Comparison of ENCODE assay signal across 37 cellular contexts in the genomic region with DNA sequence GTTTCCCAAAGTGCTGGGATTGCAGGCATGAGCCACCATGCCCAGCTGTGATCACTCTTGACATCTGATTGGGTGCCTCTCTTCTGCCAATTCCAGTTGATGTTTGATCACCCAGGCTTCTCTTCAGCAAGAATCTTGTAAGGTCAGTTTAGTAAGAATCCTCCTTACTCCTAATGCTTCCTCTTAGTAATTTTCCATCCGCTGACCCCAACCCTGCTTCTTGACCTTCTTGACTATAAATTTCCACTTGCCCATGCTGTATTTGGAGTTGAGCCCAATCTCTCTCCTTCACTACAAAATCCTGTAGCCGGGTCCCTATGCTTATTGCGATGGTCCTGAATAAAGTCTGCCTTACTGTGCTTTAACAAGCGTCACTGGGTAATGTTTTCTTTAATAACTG.
"Had no signal": no experiment of that assay in that cellular context is flagged by ENCODE, and none has a peak within 500 bp of the region (broad histone marks: within the 10 kb centered on the region; RNA-seq: fewer than 3 reads in every experiment).

No MANE protein-coding gene starts in this region.

- H3K9me3 ChIP-seq: body of pancreas, gastroesophageal sphincter, heart left ventricle, left lung, mucosa of descending colon, ovary, stomach, thyroid gland, upper lobe of left lung, vagina had no signal

- H3K4me3 Mint-ChIP-seq: activated CD4-positive, alpha-beta memory T cell treated with anti-CD3 and anti-CD28 coated beads for 36 hours; activated CD4-positive, alpha-beta T cell treated with anti-CD3 and anti-CD28 coated beads, Interleukin-2, amount 10 ng/mL, durations not matched to agents 24 days and 14 days; activated T-cell treated with anti-CD3 and anti-CD28 coated beads, Interleukin-2, amount 50 U/mL, for 24 hours; natural killer cell treated with Interleukin-12 subunit alpha and Interleukin-12 subunit beta and Interleukin-15 and Interleukin-18, amount 100 ng/mL, for 72 hours; T-helper 1 cell treated with Interleukin-12 subunit alpha and Interleukin-12 subunit beta and Interleukin-4 antibody, amounts not matched to agents 30 μg/mL and 1 μg/mL, for 36 hours had no signal

- H3K27me3 Mint-ChIP-seq: activated CD4-positive, alpha-beta memory T cell treated with anti-CD3 and anti-CD28 coated beads for 36 hours; natural killer cell treated with Interleukin-12 subunit alpha and Interleukin-12 subunit beta and Interleukin-15 and Interleukin-18, amount 100 ng/mL, for 72 hours; progenitor cell of endocrine pancreas had no signal

- H3K27ac ChIP-seq: body of pancreas, gastroesophageal sphincter, left lung, ovary, skin epidermis, stomach, thyroid gland, upper lobe of left lung, vagina, WERI-Rb-1 had no signal

- H3K4me1 ChIP-seq: body of pancreas, gastroesophageal sphincter, heart left ventricle, left lung, stomach, thyroid gland, upper lobe of left lung, vagina had no signal

- H3K4me3 ChIP-seq: body of pancreas, gastroesophageal sphincter, heart left ventricle, left lung, lung, mucosa of descending colon, ovary, skin epidermis, stomach, thyroid gland, upper lobe of left lung, vagina had no signal

- H3K36me3 Mint-ChIP-seq: activated CD4-positive, alpha-beta memory T cell treated with anti-CD3 and anti-CD28 coated beads for 36 hours; natural killer cell treated with Interleukin-12 subunit alpha and Interleukin-12 subunit beta and Interleukin-15 and Interleukin-18, amount 100 ng/mL, for 72 hours had no signal

- H3K9me3 Mint-ChIP-seq: activated CD4-positive, alpha-beta memory T cell treated with anti-CD3 and anti-CD28 coated beads for 36 hours; activated T-cell treated with anti-CD3 and anti-CD28 coated beads, Interleukin-2, amount 50 U/mL, for 24 hours; natural killer cell treated with Interleukin-12 subunit alpha and Interleukin-12 subunit beta and Interleukin-15 and Interleukin-18, amount 100 ng/mL, for 72 hours had no signal

- DNase-seq: activated CD4-positive, alpha-beta memory T cell treated with anti-CD3 and anti-CD28 coated beads for 36 hours; activated CD4-positive, alpha-beta T cell treated with anti-CD3 and anti-CD28 coated beads, Interleukin-2, amount 10 ng/mL, durations not matched to agents 24 days and 14 days; activated CD4-positive, CD25-positive, alpha-beta regulatory T cell treated with anti-CD3 and anti-CD28 coated beads, Interleukin-2, amount 50 U/mL, for 72 hours; activated CD8-positive, alpha-beta memory T cell treated with anti-CD3 and anti-CD28 coated beads, Interleukin-2, amount 50 U/mL, for 4 hours; activated gamma-delta T cell treated with Interleukin-2 at 50 U/mL for 16 hours; activated naive CD4-positive, alpha-beta T cell treated with anti-CD3 and anti-CD28 coated beads, Interleukin-2, amount 50 U/mL, for 16 hours; activated T-cell treated with anti-CD3 and anti-CD28 coated beads, Interleukin-2, amount 50 U/mL, for 24 hours; aorta; body of pancreas; dermis blood vessel endothelial cell; effector CD4-positive, alpha-beta T cell; erythroblast; hypothalamus; kidney glomerular epithelial cell; left lung; mucosa of descending colon; ovary; retina; stimulated activated CD4-positive, alpha-beta T cell treated with anti-CD3 and anti-CD28 coated beads, Interleukin-12 subunit alpha, Interleukin-12 subunit beta, amount 100 ng/mL, for 4 hours; stimulated activated CD4-positive, alpha-beta T cell treated with anti-CD3 and anti-CD28 coated beads, Interleukin-4, amount 100 ng/mL, for 1 hour; stomach; T-helper 9 cell; thyroid gland; upper lobe of left lung; WERI-Rb-1 had no signal

- H3K27me3 ChIP-seq: body of pancreas, gastroesophageal sphincter, heart left ventricle, left lung, ovary, stomach, thyroid gland, upper lobe of left lung, vagina had no signal

- H3K36me3 ChIP-seq: gastroesophageal sphincter, heart left ventricle, left lung, ovary, stomach, thyroid gland, upper lobe of left lung, vagina, WERI-Rb-1 had no signal

- FAIRE-seq: colon, endometrium, TTC549 had no signal

- ATAC-seq: body of pancreas; gastroesophageal sphincter; left lung; mucosa of descending colon; natural killer cell treated with Interleukin-12 subunit alpha and Interleukin-12 subunit beta and Interleukin-15 and Interleukin-18, amount 100 ng/mL, for 72 hours; sciatic nerve had no signal

- H3K27ac Mint-ChIP-seq: activated CD4-positive, alpha-beta memory T cell treated with anti-CD3 and anti-CD28 coated beads for 36 hours; activated CD4-positive, alpha-beta T cell treated with anti-CD3 and anti-CD28 coated beads, Interleukin-2, amount 10 ng/mL, durations not matched to agents 24 days and 14 days; activated T-cell treated with anti-CD3 and anti-CD28 coated beads, Interleukin-2, amount 50 U/mL, for 24 hours; natural killer cell treated with Interleukin-12 subunit alpha and Interleukin-12 subunit beta and Interleukin-15 and Interleukin-18, amount 100 ng/mL, for 72 hours; progenitor cell of endocrine pancreas; T-helper 1 cell treated with Interleukin-12 subunit alpha and Interleukin-12 subunit beta and Interleukin-4 antibody, amounts not matched to agents 30 μg/mL and 1 μg/mL, for 36 hours had no signal
